In the genomic region with DNA sequence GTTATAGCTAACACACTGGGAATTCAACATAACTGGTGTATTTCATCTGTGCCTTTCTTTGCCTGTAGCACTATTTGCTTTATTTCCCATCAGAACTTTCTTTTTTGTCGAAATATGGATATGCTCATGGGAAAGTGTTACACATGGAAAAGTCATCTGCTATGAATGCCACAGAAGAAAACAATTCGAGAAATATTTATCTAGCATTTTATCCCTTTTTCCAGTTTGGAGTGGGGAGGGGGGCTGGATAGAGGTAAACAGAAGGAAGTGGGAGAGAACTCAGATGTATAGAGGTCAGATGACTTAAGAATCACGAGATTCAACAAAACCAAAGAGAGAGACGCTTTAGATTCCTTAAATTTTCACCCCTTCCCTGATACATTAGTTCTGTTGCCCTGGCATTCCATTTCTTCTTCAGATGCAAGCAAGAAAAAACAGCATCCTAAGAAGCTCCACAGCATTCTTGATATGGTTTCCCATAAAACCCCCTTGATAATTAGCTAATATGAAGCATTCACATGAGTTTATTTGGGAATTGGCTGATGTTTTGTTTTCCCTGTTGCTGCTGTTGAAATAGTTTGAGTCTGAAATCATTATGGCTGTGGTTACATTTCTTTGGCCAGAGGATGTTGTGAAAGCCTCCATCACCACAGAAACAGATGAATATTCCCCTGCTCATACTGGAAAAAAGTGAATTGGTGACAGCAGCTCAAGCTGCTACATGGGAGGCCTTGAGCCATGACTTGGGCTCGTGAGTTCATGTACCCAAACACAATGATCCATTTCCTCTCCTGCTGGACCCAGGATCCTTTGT, we compare ENCODE assay signal across 11 cellular contexts.
DNase-seq lines count a peak whose midpoint lies in the region; ATAC-seq and TF ChIP-seq lines count a peak whose summit lies in the region.
"Had no signal": no experiment of that assay in that cellular context is flagged by ENCODE, and none has a peak within 500 bp of the region (broad histone marks: within the 10 kb centered on the region; RNA-seq: fewer than 3 reads in every experiment).

No MANE protein-coding gene starts in this region.

- peak overlapping the region in 11 of 12 donors; percentile 14 to 91 (median 68) for H3K27ac ChIP-seq in heart left ventricle
- H3K27ac ChIP-seq in thoracic aorta, result peak overlapping the region; percentile 13 to 58
- H3K27ac ChIP-seq: right lobe of liver had no signal

- no peak overlapping the region for H3K27ac Mint-ChIP-seq in stimulated activated naive CD8-positive, alpha-beta T cell treated with anti-CD3 and anti-CD28 coated beads, Interleukin-15, amount 100 ng/mL, for 72 hours
- H3K27ac Mint-ChIP-seq in WTC11, result no peak overlapping the region
- H3K27ac Mint-ChIP-seq: activated T-helper 1 cell treated with anti-CD3 and anti-CD28 coated beads, Interleukin-12 subunit alpha, Interleukin-12 subunit beta, Interleukin-2, Interleukin-4 antibody, amounts not matched to agents 30 ng/mL and 10 ng/mL and 1 ng/mL, durations not matched to agents 14 hours and 24 hours and 36 hours had no signal

- no peak overlapping the region for H3K4me3 Mint-ChIP-seq in stimulated activated naive CD8-positive, alpha-beta T cell treated with anti-CD3 and anti-CD28 coated beads, Interleukin-15, amount 100 ng/mL, for 72 hours
- no peak overlapping the region for H3K4me3 Mint-ChIP-seq in WTC11
- H3K4me3 Mint-ChIP-seq: activated T-helper 1 cell treated with anti-CD3 and anti-CD28 coated beads, Interleukin-12 subunit alpha, Interleukin-12 subunit beta, Interleukin-2, Interleukin-4 antibody, amounts not matched to agents 30 ng/mL and 10 ng/mL and 1 ng/mL, durations not matched to agents 14 hours and 24 hours and 36 hours had no signal

- no peaks in the 10 kb centered on the region for H3K36me3 Mint-ChIP-seq in WTC11

- no peaks in the 10 kb centered on the region for H3K9me3 Mint-ChIP-seq in stimulated activated naive CD8-positive, alpha-beta T cell treated with anti-CD3 and anti-CD28 coated beads, Interleukin-15, amount 100 ng/mL, for 72 hours
- H3K9me3 Mint-ChIP-seq in WTC11, result peaks cover 7% of the 10 kb centered on the region
- H3K9me3 Mint-ChIP-seq: activated T-helper 1 cell treated with anti-CD3 and anti-CD28 coated beads, Interleukin-12 subunit alpha, Interleukin-12 subunit beta, Interleukin-2, Interleukin-4 antibody, amounts not matched to agents 30 ng/mL and 10 ng/mL and 1 ng/mL, durations not matched to agents 14 hours and 24 hours and 36 hours had no signal

- H3K4me1 Mint-ChIP-seq in stimulated activated naive CD8-positive, alpha-beta T cell treated with anti-CD3 and anti-CD28 coated beads, Interleukin-15, amount 100 ng/mL, for 72 hours, result no peaks in the 10 kb centered on the region
- H3K4me1 Mint-ChIP-seq in WTC11, result no peaks in the 10 kb centered on the region

- CTCF ChIA-PET in WTC11 (lab: Charles Lee), result no interaction called here

- H3K9me3 ChIP-seq in heart left ventricle, result peaks cover 0 to 3% (median 0%) of the 10 kb centered on the region in 12 donors
- no peaks in the 10 kb centered on the region for H3K9me3 ChIP-seq in thoracic aorta
- H3K9me3 ChIP-seq: right lobe of liver had no signal

- POLR2A ChIA-PET in WTC11 (lab: Charles Lee), result no interaction called here

- H3K27me3 ChIP-seq in heart left ventricle (no peaks in the 10 kb centered on the region), thoracic aorta (replicated peaks; ENCODE audit: insufficient read depth) (no peaks in the 10 kb centered on the region)
- H3K27me3 ChIP-seq: right lobe of liver had no signal

- no peak for TF ChIP-seq CTCF in WI38 (IDR thresholded peaks at IDR 0.05; ENCODE audit: low read depth, low read length)
- no peak for TF ChIP-seq CTCF in heart left ventricle (IDR thresholded peaks at IDR 0.05)
- TF ChIP-seq CTCF in thoracic aorta (IDR thresholded peaks at IDR 0.05), result no peak
- no peak for TF ChIP-seq CTCF in WTC11 (IDR thresholded peaks at IDR 0.05)

- DNase-seq in HS-27A (ENCODE audit: low read depth) (peak; percentile 90), heart left ventricle (peak in 3 of 5 donors; percentile 22 to 38 (median 27)), thoracic aorta (ENCODE audit: low spot score) (no peak), SHP77 (lab: John Stamatoyannopoulos, UW) (no peak), WTC11 (ENCODE audit: low spot score) (no peak)
- DNase-seq in stimulated activated naive CD8-positive, alpha-beta T cell treated with anti-CD3 and anti-CD28 coated beads, Interleukin-15, amount 100 ng/mL, for 72 hours, result no peak
- DNase-seq: hippocampal formation, right lobe of liver had no signal

- intact Hi-C loops in heart left ventricle (cut with DNase I), result no loop called here

- H3K36me3 ChIP-seq in heart left ventricle (no peaks in the 10 kb centered on the region), thoracic aorta (no peaks in the 10 kb centered on the region)
- H3K36me3 ChIP-seq: right lobe of liver had no signal

- peaks cover 9% of the 10 kb centered on the region for H3K27me3 Mint-ChIP-seq in stimulated activated naive CD8-positive, alpha-beta T cell treated with anti-CD3 and anti-CD28 coated beads, Interleukin-15, amount 100 ng/mL, for 72 hours
- H3K27me3 Mint-ChIP-seq in WTC11 (ENCODE audit: low read depth), result no peaks in the 10 kb centered on the region

- H3K4me3 ChIP-seq in WI38 (ENCODE audit: low read depth, low read length) (peak overlapping the region; percentile 17), heart left ventricle (no peak overlapping the region), thoracic aorta (peak overlapping the region; percentile 7)
- H3K4me3 ChIP-seq: right lobe of liver had no signal

- H3K4me1 ChIP-seq in heart left ventricle, result peaks cover 0 to 8% (median 0%) of the 10 kb centered on the region in 12 donors
- H3K4me1 ChIP-seq in thoracic aorta (ENCODE audit: control insufficient read depth in 1 of 2, low read depth in 2 of 2), result peaks cover 0 to 9% of the 10 kb centered on the region in 2 donors
- H3K4me1 ChIP-seq: right lobe of liver had no signal

- 44 to 57% (median 49%) methylated on average over 5 of the region's 5 CpGs for WGBS in heart left ventricle, 4 donors

- no peak for TF ChIP-seq POLR2A in heart left ventricle (IDR thresholded peaks at IDR 0.05)

- ATAC-seq in heart left ventricle, result peak; percentile 83 to 96 (median 92)
- ATAC-seq in thoracic aorta (ENCODE audit: insufficient number of reproducible peaks, low FRiP score, low read depth), result peak; percentile 85
- no peak for ATAC-seq in HG02623 (IDR thresholded peaks at IDR 0.05; ENCODE audit: unreplicated experiment)
- ATAC-seq in stimulated activated naive CD8-positive, alpha-beta T cell treated with anti-CD3 and anti-CD28 coated beads, Interleukin-15, amount 100 ng/mL, for 72 hours, result no peak
- ATAC-seq in WTC11, result no peak
- ATAC-seq: right lobe of liver had no signal

TF ChIP-seq in WTC11, 78 proteins besides CTCF, POLR2A, EP300 and RAD21:
- TF ChIP-seq CREM (CRISPR knock-in tag; IDR thresholded peaks at IDR 0.05) (no peak), SOX15 (CRISPR knock-in tag; IDR thresholded peaks at IDR 0.05) (no peak)

Comparison
In these comparisons a context has a peak if more than half of its experiments do, and no peak if none do; other contexts are left out.
1. DNase-seq: peak in HS-27A (single experiment) and heart left ventricle (3 of 5); none in thoracic aorta (single experiment), SHP77 (0 of 2), stimulated activated naive CD8-positive, alpha-beta T cell treated with anti-CD3 and anti-CD28 coated beads, Interleukin-15, amount 100 ng/mL, for 72 hours (0 of 2) and WTC11 (single experiment).
2. H3K4me3 ChIP-seq: peak in WI38 (single experiment) and thoracic aorta (single experiment); none in heart left ventricle (0 of 12).
3. ATAC-seq: peak in heart left ventricle (4 of 4) and thoracic aorta (single experiment); none in HG02623 (single experiment), stimulated activated naive CD8-positive, alpha-beta T cell treated with anti-CD3 and anti-CD28 coated beads, Interleukin-15, amount 100 ng/mL, for 72 hours (single experiment) and WTC11 (single experiment).